ENCODE assay signal across 13 cellular contexts in genomic region chr6:163459007-163459406, GRCh38. TPM values are rescaled to one million over a fixed set of nuclear protein-coding genes. Genes with fewer than 3 reads are reported as not detected.
A peak's percentile ranks its signal among the peaks of the same experiment; 100 is the strongest.
DNase-seq lines count a peak whose midpoint lies in the region; ATAC-seq, FAIRE-seq and TF ChIP-seq lines count a peak whose summit lies in the region.
"Had no signal": no experiment of that assay in that cellular context is flagged by ENCODE, and none has a peak within 500 bp of the region (broad histone marks: within the 10 kb centered on the region; RNA-seq: fewer than 3 reads in every experiment).

No MANE protein-coding gene starts in this region.

- H3K36me3 ChIP-seq in BLaER1 treated with 17β-estradiol and CSF1 and Interleukin-3, amounts not matched to agents 10 nM and 100 nM: peaks cover 61 to 91% (median 71%) of the 10 kb centered on the region in 11 experiments

- FAIRE-seq in GM12891 (lab: Jason Lieb, UNC): peak; percentile 81

- peak overlapping the region in 2 of 5 experiments; percentile 49 to 84 for H3K4me3 Mint-ChIP-seq in brain
- peak overlapping the region; percentile 88 for H3K4me3 Mint-ChIP-seq in natural killer cell treated with Interleukin-12 subunit alpha and Interleukin-12 subunit beta and Interleukin-15 and Interleukin-18, amount 100 ng/mL, for 72 hours

- no peak for ATAC-seq in natural killer cell treated with Interleukin-12 subunit alpha and Interleukin-12 subunit beta and Interleukin-15 and Interleukin-18, amount 100 ng/mL, for 72 hours

- H3K4me1 ChIP-seq in BLaER1 treated with 17β-estradiol and CSF1 and Interleukin-3, amounts not matched to agents 10 nM and 100 nM: peaks cover 8 to 76% (median 26%) of the 10 kb centered on the region in 10 experiments; a peak in 19 of 20 replicates

- peak overlapping the region; percentile 15 to 81 (median 45); a peak in 14 of 22 replicates for H3K4me2 ChIP-seq in BLaER1 treated with 17β-estradiol and CSF1 and Interleukin-3, amounts not matched to agents 10 nM and 100 nM

- no peaks in the 10 kb centered on the region for H3K27me3 ChIP-seq in BLaER1 treated with 17β-estradiol and CSF1 and Interleukin-3, amounts not matched to agents 10 nM and 100 nM
- H3K27me3 ChIP-seq: stomach had no signal

- H3K4me1 Mint-ChIP-seq in brain: peaks cover 98% of the 10 kb centered on the region
- H3K4me1 Mint-ChIP-seq in natural killer cell treated with Interleukin-12 subunit alpha and Interleukin-12 subunit beta and Interleukin-15 and Interleukin-18, amount 100 ng/mL, for 72 hours (ENCODE audit: low read depth in 2 of 2): peaks cover 69 to 80% of the 10 kb centered on the region in 2 donors

- peaks cover 97% of the 10 kb centered on the region for H3K36me3 Mint-ChIP-seq in brain
- peaks cover 2% of the 10 kb centered on the region for H3K36me3 Mint-ChIP-seq in natural killer cell treated with Interleukin-12 subunit alpha and Interleukin-12 subunit beta and Interleukin-15 and Interleukin-18, amount 100 ng/mL, for 72 hours

- TF ChIP-seq CTCF in brain (conservative IDR thresholded peaks at IDR 0.05): no peak

- DNase-seq in GM12891 (ENCODE audit: insufficient read length, low spot score) (no peak), ureter (ENCODE audit: low spot score) (no peak), AG20443 (ENCODE audit: low spot score) (no peak), NCI-H524 treated with DMSO at 0.1 percent for 48 hours (lab: John Stamatoyannopoulos, UW) (no peak)
- no peak for DNase-seq in natural killer cell treated with Interleukin-12 subunit alpha and Interleukin-12 subunit beta and Interleukin-15 and Interleukin-18, amount 100 ng/mL, for 72 hours (ENCODE audit: low spot score)
- DNase-seq: activated CD4-positive, CD25-positive, alpha-beta regulatory T cell; HCEC 1CT; NCI-H1436; occipital lobe; stimulated activated CD4-positive, alpha-beta T cell treated with anti-CD3 and anti-CD28 coated beads, Interleukin-2, amount 100 ng/mL, for 24 hours; stomach had no signal

- H3K27ac Mint-ChIP-seq in brain: peak overlapping the region in 4 of 5 experiments; percentile 10 to 83 (median 70)
- peak overlapping the region; percentile 87 to 96 for H3K27ac Mint-ChIP-seq in natural killer cell treated with Interleukin-12 subunit alpha and Interleukin-12 subunit beta and Interleukin-15 and Interleukin-18, amount 100 ng/mL, for 72 hours

- no peak for TF ChIP-seq POLR2A in GM12891 (IDR thresholded peaks at IDR 0.05; ENCODE audit: low read depth, low read length)

- H3K27ac ChIP-seq in BLaER1 treated with 17β-estradiol and CSF1 and Interleukin-3, amounts not matched to agents 10 nM and 100 nM: no peak overlapping the region

- peaks cover 11 to 100% (median 56%) of the 10 kb centered on the region in 11 experiments; a peak in 20 of 22 replicates for H4K20me1 ChIP-seq in BLaER1 treated with 17β-estradiol and CSF1 and Interleukin-3, amounts not matched to agents 10 nM and 100 nM

- H3K9ac ChIP-seq in BLaER1 treated with 17β-estradiol and CSF1 and Interleukin-3, amounts not matched to agents 10 nM and 100 nM: no peak overlapping the region

- H3K9me3 ChIP-seq in BLaER1 treated with 17β-estradiol and CSF1 and Interleukin-3, amounts not matched to agents 10 nM and 100 nM (replicated peaks in 1 of 11): peaks cover 0 to 34% (median 24%) of the 10 kb centered on the region in 11 experiments; a peak in 15 of 22 replicates
- H3K9me3 ChIP-seq: stomach had no signal

- no peak overlapping the region for H3K4me3 ChIP-seq in BLaER1 treated with 17β-estradiol and CSF1 and Interleukin-3, amounts not matched to agents 10 nM and 100 nM

- H3K27me3 Mint-ChIP-seq in brain: no peaks in the 10 kb centered on the region
- H3K27me3 Mint-ChIP-seq in natural killer cell treated with Interleukin-12 subunit alpha and Interleukin-12 subunit beta and Interleukin-15 and Interleukin-18, amount 100 ng/mL, for 72 hours: no peaks in the 10 kb centered on the region

- peaks cover 0 to 30% (median 10%) of the 10 kb centered on the region in 5 experiments for H3K9me3 Mint-ChIP-seq in brain
- no peaks in the 10 kb centered on the region for H3K9me3 Mint-ChIP-seq in natural killer cell treated with Interleukin-12 subunit alpha and Interleukin-12 subunit beta and Interleukin-15 and Interleukin-18, amount 100 ng/mL, for 72 hours

TF ChIP-seq in GM12891, 5 proteins besides CTCF, POLR2A, EP300 and RAD21:
- TF ChIP-seq PAX5 (IDR thresholded peaks at IDR 0.05; ENCODE audit: insufficient read depth, low read length, severe bottlenecking): no peak
- no peak for TF ChIP-seq TAF1 (IDR thresholded peaks at IDR 0.05; ENCODE audit: low read depth, low read length)
- TF ChIP-seq POU2F2 (IDR thresholded peaks at IDR 0.05; ENCODE audit: low read depth, low read length): no peak
- TF ChIP-seq SPI1 (IDR thresholded peaks at IDR 0.05; ENCODE audit: low read depth, low read length): no peak
- no peak for TF ChIP-seq POLR2AphosphoS5 (IDR thresholded peaks at IDR 0.05; ENCODE audit: low read depth, low read length)
TF ChIP-seq in GM12891: peak in this region for 0.

RNA-seq across cellular contexts. Expression of gene QKI, which starts 44.5 kb away (rescaled TPM):
- polyA plus RNA-seq in GM12891 (2012; ENCODE audit: low read depth, missing spikeins): 25.2 TPM
- polyA plus RNA-seq in brain (ENCODE audit: insufficient read depth, low read depth, low replicate concordance): 70.0 TPM
- total RNA-seq in natural killer cell treated with Interleukin-12 subunit alpha and Interleukin-12 subunit beta and Interleukin-15 and Interleukin-18, amount 100 ng/mL, for 72 hours: 100 to 1,000 TPM in 1 of 2 donors, 10 to 100 TPM in 1; 91.8 to 123 TPM
- 96.7 TPM for total RNA-seq in ureter
